Comparison of ENCODE assay signal across 12 cellular contexts in genomic region chr6:134873500-134874388, GRCh38.
DNase-seq lines count a peak whose midpoint lies in the region; ATAC-seq and TF ChIP-seq lines count a peak whose summit lies in the region.
"Had no signal": no experiment of that assay in that cellular context is flagged by ENCODE, and none has a peak within 500 bp of the region (broad histone marks: within the 10 kb centered on the region; RNA-seq: fewer than 3 reads in every experiment).

No MANE protein-coding gene starts in this region.

- no peaks in the 10 kb centered on the region for H3K4me1 ChIP-seq in CD8-positive, alpha-beta T cell (ENCODE audit: insufficient read depth, low read length)
- no peaks in the 10 kb centered on the region for H3K4me1 ChIP-seq in OCI-LY1 (ENCODE audit: insufficient read depth, low read length, severe bottlenecking)
- peaks cover 10% of the 10 kb centered on the region for H3K4me1 ChIP-seq in foreskin keratinocyte
- H3K4me1 ChIP-seq in PC-3 (ENCODE audit: insufficient read depth, low read length): no peaks in the 10 kb centered on the region
- no peaks in the 10 kb centered on the region for H3K4me1 ChIP-seq in esophagus muscularis mucosa
- H3K4me1 ChIP-seq: adrenal gland had no signal

- H4K20me1 ChIP-seq in OCI-LY1 (ENCODE audit: insufficient read depth, low read length) (no peaks in the 10 kb centered on the region), PC-3 (ENCODE audit: low read length) (no peaks in the 10 kb centered on the region)

- peaks cover 22% of the 10 kb centered on the region for H3K4me1 Mint-ChIP-seq in CD8-positive, alpha-beta T cell (ENCODE audit: low read depth)
- peaks cover 20% of the 10 kb centered on the region for H3K4me1 Mint-ChIP-seq in central memory CD8-positive, alpha-beta T cell

- no peak for TF ChIP-seq CTCF in CD8-positive, alpha-beta T cell (IDR thresholded peaks at IDR 0.05)
- TF ChIP-seq CTCF in OCI-LY1 (IDR thresholded peaks at IDR 0.05; ENCODE audit: low read length): no peak
- no peak for TF ChIP-seq CTCF in foreskin keratinocyte (conservative IDR thresholded peaks at IDR 0.05)
- TF ChIP-seq CTCF in PC-3 (conservative IDR thresholded peaks at IDR 0.05; ENCODE audit: low read depth, low read length): no peak
- no peak for TF ChIP-seq CTCF in esophagus muscularis mucosa (IDR thresholded peaks at IDR 0.05)

- H3K36me3 ChIP-seq in CD8-positive, alpha-beta T cell (ENCODE audit: insufficient read depth, low read length): no peaks in the 10 kb centered on the region
- H3K36me3 ChIP-seq in OCI-LY1 (ENCODE audit: insufficient read depth, low read length) (no peaks in the 10 kb centered on the region), PC-3 (ENCODE audit: low read depth, low read length) (no peaks in the 10 kb centered on the region), esophagus muscularis mucosa (no peaks in the 10 kb centered on the region)
- H3K36me3 ChIP-seq: adrenal gland had no signal

- CTCF ChIA-PET in CD8-positive, alpha-beta T cell (lab: Charles Lee): interaction anchor here (1.0 kb wide), 1 partner anchor 9 kb away, joined by 4 read pairs; no protein-coding TSS in a partner anchor
- CTCF ChIA-PET in PC-3 (lab: Charles Lee): interaction anchor here (0.5 kb wide), 1 partner anchor 14 kb away, joined by 3 read pairs; no protein-coding TSS in a partner anchor

- 98% methylated on average over 7 of the region's 7 CpGs for WGBS in esophagus muscularis mucosa

- no peaks in the 10 kb centered on the region for H3K27me3 Mint-ChIP-seq in CD8-positive, alpha-beta T cell (ENCODE audit: low read depth)
- no peaks in the 10 kb centered on the region for H3K27me3 Mint-ChIP-seq in central memory CD8-positive, alpha-beta T cell

- BruUV-seq in PC-3 (replicated peaks; lab: Mats Ljungman, UMichigan): no TSS peak

- no peak overlapping the region for H3K27ac ChIP-seq in CD8-positive, alpha-beta T cell (ENCODE audit: low read depth, low read length)
- no peak overlapping the region for H3K27ac ChIP-seq in OCI-LY1 (ENCODE audit: low read depth, low read length, poor library complexity, severe bottlenecking)
- no peak overlapping the region for H3K27ac ChIP-seq in foreskin keratinocyte
- H3K27ac ChIP-seq in PC-3 (ENCODE audit: low read length): no peak overlapping the region
- H3K27ac ChIP-seq in esophagus muscularis mucosa (replicated peaks in 1 of 4): no peak overlapping the region
- H3K27ac ChIP-seq: adrenal gland had no signal

- peak overlapping the region; percentile 83 for H3K4me3 Mint-ChIP-seq in CD8-positive, alpha-beta T cell
- peak overlapping the region; percentile 51 for H3K4me3 Mint-ChIP-seq in central memory CD8-positive, alpha-beta T cell
- H3K4me3 Mint-ChIP-seq: stimulated activated naive B cell treated with anti-CD40 and anti-IgM and Interleukin-4, amounts not matched to agents 10 μg/mL and 1 μg/mL and 100 μg/mL, for 72 hours had no signal

- H3K79me2 ChIP-seq in OCI-LY1 (ENCODE audit: insufficient read depth, low read length): no peaks in the 10 kb centered on the region
- H3K79me2 ChIP-seq in PC-3 (ENCODE audit: low read length): no peaks in the 10 kb centered on the region

- peak overlapping the region; percentile 27; the same call in 1 of the 2 replicates for H3K4me2 ChIP-seq in OCI-LY1 (ENCODE audit: low read length)
- no peak overlapping the region for H3K4me2 ChIP-seq in PC-3 (ENCODE audit: low read length)

- H3K9me3 Mint-ChIP-seq in CD8-positive, alpha-beta T cell: no peaks in the 10 kb centered on the region
- peaks cover 6% of the 10 kb centered on the region for H3K9me3 Mint-ChIP-seq in central memory CD8-positive, alpha-beta T cell

- H2AFZ ChIP-seq in OCI-LY1 (ENCODE audit: low read length): no peak overlapping the region
- no peak overlapping the region for H2AFZ ChIP-seq in PC-3 (ENCODE audit: low read length)

- peak overlapping the region; percentile 39 for H3K4me3 ChIP-seq in CD8-positive, alpha-beta T cell (ENCODE audit: low read depth, low read length)
- H3K4me3 ChIP-seq in OCI-LY1 (ENCODE audit: low read depth, low read length, poor library complexity, severe bottlenecking) (no peak overlapping the region), PC-3 (ENCODE audit: low read length) (no peak overlapping the region), esophagus muscularis mucosa (no peak overlapping the region)
- H3K4me3 ChIP-seq: adrenal gland had no signal

- peak; percentile 62 for ATAC-seq in CD8-positive, alpha-beta T cell
- ATAC-seq in GM19397 (IDR thresholded peaks at IDR 0.05; ENCODE audit: unreplicated experiment) (peak; percentile 38), foreskin keratinocyte (no peak), PC-3 (no peak)
- peak; percentile 52 for ATAC-seq in central memory CD8-positive, alpha-beta T cell (replicated peaks; ENCODE audit: extremely low read depth, poor library complexity, severe bottlenecking)

- H3F3A ChIP-seq in OCI-LY1 (ENCODE audit: insufficient read depth, low read length) (no peaks in the 10 kb centered on the region), PC-3 (ENCODE audit: low read length, unreplicated experiment) (no peaks in the 10 kb centered on the region)

- POLR2A ChIA-PET in CD8-positive, alpha-beta T cell (lab: Charles Lee): interaction anchor here (0.5 kb wide), 1 partner anchor 9 kb away, joined by 3 read pairs; no protein-coding TSS in a partner anchor
- POLR2A ChIA-PET in PC-3 (lab: Charles Lee; ENCODE audit: unreplicated experiment): no interaction called here

- H3K9me2 ChIP-seq in OCI-LY1 (ENCODE audit: low read depth, low read length) (no peaks in the 10 kb centered on the region), PC-3 (replicated peaks; ENCODE audit: low read length) (no peaks in the 10 kb centered on the region)

- TF ChIP-seq EP300 in esophagus muscularis mucosa (IDR thresholded peaks at IDR 0.05): no peak

- TF ChIP-seq POLR2A in esophagus muscularis mucosa (IDR thresholded peaks at IDR 0.05; ENCODE audit: low read depth): no peak

- H3K27ac Mint-ChIP-seq in CD8-positive, alpha-beta T cell: peak overlapping the region; percentile 87
- peak overlapping the region; percentile 64 for H3K27ac Mint-ChIP-seq in central memory CD8-positive, alpha-beta T cell (ENCODE audit: low read depth)
- H3K27ac Mint-ChIP-seq: stimulated activated naive B cell treated with anti-CD40 and anti-IgM and Interleukin-4, amounts not matched to agents 10 μg/mL and 1 μg/mL and 100 μg/mL, for 72 hours had no signal

- H3K9me3 ChIP-seq in CD8-positive, alpha-beta T cell (ENCODE audit: low read length): no peaks in the 10 kb centered on the region
- peaks cover 3% of the 10 kb centered on the region; the same call in 1 of the 2 replicates for H3K9me3 ChIP-seq in OCI-LY1 (ENCODE audit: low read length)
- no peaks in the 10 kb centered on the region for H3K9me3 ChIP-seq in PC-3 (ENCODE audit: low read length)
- H3K9me3 ChIP-seq in esophagus muscularis mucosa: no peaks in the 10 kb centered on the region
- H3K9me3 ChIP-seq: adrenal gland had no signal

- intact Hi-C loops in CD8-positive, alpha-beta T cell (cut with DNase I, micrococcal nuclease): no loop called here
- intact Hi-C loops in PC-3 (cut with micrococcal nuclease): no loop called here
- intact Hi-C loops in esophagus muscularis mucosa (cut with DNase I): no loop called here

- H3K36me3 Mint-ChIP-seq in CD8-positive, alpha-beta T cell: peaks cover 3% of the 10 kb centered on the region
- no peaks in the 10 kb centered on the region for H3K36me3 Mint-ChIP-seq in central memory CD8-positive, alpha-beta T cell (ENCODE audit: insufficient read depth)

- no peaks in the 10 kb centered on the region for H3K27me3 ChIP-seq in CD8-positive, alpha-beta T cell (ENCODE audit: insufficient read depth, low read length)
- H3K27me3 ChIP-seq in OCI-LY1 (ENCODE audit: insufficient read depth, low read length): no peaks in the 10 kb centered on the region
- no peaks in the 10 kb centered on the region for H3K27me3 ChIP-seq in foreskin keratinocyte
- H3K27me3 ChIP-seq in PC-3 (ENCODE audit: low read length): no peaks in the 10 kb centered on the region
- peaks cover 0 to 4% (median 0%) of the 10 kb centered on the region in 4 donors for H3K27me3 ChIP-seq in esophagus muscularis mucosa
- H3K27me3 ChIP-seq: adrenal gland had no signal

- H3K9ac ChIP-seq in OCI-LY1 (ENCODE audit: low read length) (no peak overlapping the region), PC-3 (ENCODE audit: low read length) (no peak overlapping the region)

- peak in 4 of 7 experiments; percentile 4 to 61 (median 13) for DNase-seq in CD8-positive, alpha-beta T cell
- no peak for DNase-seq in central memory CD8-positive, alpha-beta T cell (ENCODE audit: low spot score in 2 of 2)
- no peak for DNase-seq in NCI-H2029 (lab: John Stamatoyannopoulos, UW)
- no peak for DNase-seq in foreskin keratinocyte
- no peak for DNase-seq in PC-3
- no peak for DNase-seq in esophagus muscularis mucosa (ENCODE audit: extremely low spot score)
- DNase-seq: adrenal gland; GOT3; stimulated activated naive B cell treated with anti-CD40 and anti-IgM and Interleukin-4, amounts not matched to agents 10 μg/mL and 1 μg/mL and 100 μg/mL, for 72 hours; T1000 had no signal

Comparison
In these comparisons a context has a peak if more than half of its experiments do, and no peak if none do; other contexts are left out.
1. ATAC-seq: peak in CD8-positive, alpha-beta T cell (single experiment), GM19397 (single experiment) and central memory CD8-positive, alpha-beta T cell (single experiment); none in foreskin keratinocyte (single experiment) and PC-3 (single experiment).
2. DNase-seq: peak in CD8-positive, alpha-beta T cell (4 of 7); none in central memory CD8-positive, alpha-beta T cell (0 of 2), NCI-H2029 (single experiment), foreskin keratinocyte (0 of 2), PC-3 (single experiment) and esophagus muscularis mucosa (single experiment).